In genomic region chr2:239570216-239570925, GRCh38 we compare ENCODE assay signal across 15 cellular contexts.
A peak's percentile ranks its signal among the peaks of the same experiment; 100 is the strongest.
DNase-seq lines count a peak whose midpoint lies in the region; ATAC-seq and TF ChIP-seq lines count a peak whose summit lies in the region.
"Had no signal": no experiment of that assay in that cellular context is flagged by ENCODE, and none has a peak within 500 bp of the region (broad histone marks: within the 10 kb centered on the region; RNA-seq: fewer than 3 reads in every experiment).

No MANE protein-coding gene starts in this region.

- H3K4me1 Mint-ChIP-seq in CD14-positive monocyte (no peaks in the 10 kb centered on the region), activated B cell treated with CpG ODN at 0.5 μM for 24 hours (no peaks in the 10 kb centered on the region), neural crest cell (peaks cover 6% of the 10 kb centered on the region)
- H3K4me1 Mint-ChIP-seq: H9 had no signal

- H3K36me3 Mint-ChIP-seq in CD14-positive monocyte, result no peaks in the 10 kb centered on the region
- no peaks in the 10 kb centered on the region for H3K36me3 Mint-ChIP-seq in activated B cell treated with CpG ODN at 0.5 μM for 24 hours (ENCODE audit: low read depth)
- H3K36me3 Mint-ChIP-seq in neural crest cell (ENCODE audit: low read depth), result no peaks in the 10 kb centered on the region
- H3K36me3 Mint-ChIP-seq: CD8-positive, alpha-beta memory T cell had no signal

- no peak overlapping the region for H3K4me3 ChIP-seq in spleen

- peak; percentile 30 for DNase-seq in CD14-positive monocyte (ENCODE audit: low spot score)
- peak; percentile 4 for DNase-seq in activated B cell treated with CpG ODN at 0.5 μM for 24 hours
- no peak for DNase-seq in neural crest cell (ENCODE audit: low read depth, low spot score)
- peak; percentile 42 for DNase-seq in spleen
- DNase-seq in islet precursor cell, result no peak
- DNase-seq in left ventricle myocardium superior, result no peak
- DNase-seq: BE2C, Caco-2, DND-41, GDM1, GOT3, H9 had no signal

- H3K9me3 Mint-ChIP-seq in CD14-positive monocyte, result no peaks in the 10 kb centered on the region
- H3K9me3 Mint-ChIP-seq in activated B cell treated with CpG ODN at 0.5 μM for 24 hours, result no peaks in the 10 kb centered on the region
- H3K9me3 Mint-ChIP-seq in neural crest cell, result no peaks in the 10 kb centered on the region
- H3K9me3 Mint-ChIP-seq: CD8-positive, alpha-beta memory T cell; H9 had no signal

- H3K4me3 Mint-ChIP-seq in CD14-positive monocyte (peak overlapping the region in 1 of 2 donors; percentile 22), activated B cell treated with CpG ODN at 0.5 μM for 24 hours (no peak overlapping the region), neural crest cell (no peak overlapping the region)
- H3K4me3 Mint-ChIP-seq: CD8-positive, alpha-beta memory T cell; H9 had no signal

- peaks cover 0 to 5% (median 0%) of the 10 kb centered on the region in 7 donors for H3K27me3 ChIP-seq in spleen (replicated peaks in 1 of 7)

- peaks cover 11 to 25% (median 15%) of the 10 kb centered on the region in 3 donors for H3K27me3 Mint-ChIP-seq in CD14-positive monocyte (ENCODE audit: low read depth in 3 of 3)
- peaks cover 2% of the 10 kb centered on the region for H3K27me3 Mint-ChIP-seq in activated B cell treated with CpG ODN at 0.5 μM for 24 hours
- H3K27me3 Mint-ChIP-seq in neural crest cell (ENCODE audit: low read depth), result peaks cover 3% of the 10 kb centered on the region

- no peak for TF ChIP-seq POLR2A in spleen (IDR thresholded peaks at IDR 0.05)

- POLR2A ChIA-PET in activated B cell treated with CpG ODN at 0.5 μM for 24 hours (lab: Charles Lee), result no interaction called here

- intact Hi-C loops in CD14-positive monocyte (cut with micrococcal nuclease), result no loop called here
- intact Hi-C loops in activated B cell treated with CpG ODN at 0.5 μM for 24 hours (cut with micrococcal nuclease), result no loop called here
- intact Hi-C loops in spleen (cut with DNase I; ENCODE audit: low total_unique reads), result no loop called here
- intact Hi-C loops in left ventricle myocardium superior (cut with micrococcal nuclease), result no loop called here

- no peaks in the 10 kb centered on the region for H3K36me3 ChIP-seq in spleen
- H3K36me3 ChIP-seq: BE2C had no signal

- 78 to 90% (median 82%) methylated on average over 12 to 15 of the region's 15 CpGs for WGBS in spleen, 5 donors

- CTCF ChIA-PET in activated B cell treated with CpG ODN at 0.5 μM for 24 hours (lab: Charles Lee), result no interaction called here

- H3K27ac Mint-ChIP-seq in CD14-positive monocyte (no peak overlapping the region), activated B cell treated with CpG ODN at 0.5 μM for 24 hours (no peak overlapping the region), neural crest cell (ENCODE audit: unreplicated experiment) (peak overlapping the region; percentile 13)

- peaks cover 0 to 6% (median 0%) of the 10 kb centered on the region in 6 donors for H3K4me1 ChIP-seq in spleen
- H3K4me1 ChIP-seq: BE2C had no signal

- no peaks in the 10 kb centered on the region for H3K9me3 ChIP-seq in spleen
- H3K9me3 ChIP-seq: BE2C, Caco-2 had no signal

- no peak overlapping the region for H3K27ac ChIP-seq in spleen
- H3K27ac ChIP-seq: C4-2B had no signal

- TF ChIP-seq CTCF in CD14-positive monocyte (IDR thresholded peaks at IDR 0.05), result no peak
- no peak for TF ChIP-seq CTCF in activated B cell treated with CpG ODN at 0.5 μM for 24 hours (IDR thresholded peaks at IDR 0.05)
- TF ChIP-seq CTCF in neural crest cell (conservative IDR thresholded peaks at IDR 0.05), result no peak
- TF ChIP-seq CTCF in spleen (IDR thresholded peaks at IDR 0.05 in 8 of 11, conservative IDR thresholded peaks at IDR 0.05 in 3 of 11), result no peak

- ATAC-seq in activated B cell treated with CpG ODN at 0.5 μM for 24 hours (ENCODE audit: low read depth) (no peak), HG03097 (IDR thresholded peaks at IDR 0.05; ENCODE audit: low FRiP score, unreplicated experiment) (no peak), left ventricle myocardium superior (no peak)

Comparison
In these comparisons a context has a peak if more than half of its experiments do, and no peak if none do; other contexts are left out.
1. DNase-seq: peak in CD14-positive monocyte (single experiment), activated B cell treated with CpG ODN at 0.5 μM for 24 hours (single experiment) and spleen (single experiment); none in neural crest cell (single experiment), islet precursor cell (single experiment) and left ventricle myocardium superior (single experiment).